Comparison of ENCODE assay signal across 24 cellular contexts in the genomic region with DNA sequence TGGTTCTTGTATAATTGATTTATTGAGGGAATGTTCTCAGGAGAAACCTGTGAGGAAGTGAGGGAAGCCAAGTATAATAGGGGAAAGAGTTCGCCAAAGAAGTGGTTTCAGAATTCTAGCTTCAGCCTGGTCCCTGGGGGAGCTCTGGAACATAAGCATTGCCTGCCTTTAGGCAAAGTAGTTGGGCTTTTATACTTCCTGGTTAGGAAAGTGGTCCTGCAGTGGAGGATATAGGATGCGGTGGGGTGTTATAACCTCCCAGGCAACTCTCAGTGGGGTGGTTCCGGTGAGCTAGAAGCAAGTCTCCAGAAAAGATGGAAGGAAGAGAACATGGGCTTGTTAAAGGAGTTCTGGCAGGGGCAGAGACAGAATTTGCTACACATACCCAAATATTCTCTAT. TPM values are rescaled to one million over a fixed set of nuclear protein-coding genes. Genes with fewer than 3 reads are reported as not detected.
DNase-seq lines count a peak whose midpoint lies in the region; ATAC-seq and TF ChIP-seq lines count a peak whose summit lies in the region.
"Had no signal": no experiment of that assay in that cellular context is flagged by ENCODE, and none has a peak within 500 bp of the region (broad histone marks: within the 10 kb centered on the region; RNA-seq: fewer than 3 reads in every experiment).

No MANE protein-coding gene starts in this region.

- H2BK5ac ChIP-seq in mesenchymal stem cell (ENCODE audit: low read depth, low read length, poor library complexity, severe bottlenecking): no peak overlapping the region

- POLR2A ChIA-PET in HEK293 (lab: Yijun Ruan, JAX): no interaction called here

- CTCF ChIA-PET in HEK293 (lab: Yijun Ruan, JAX): interaction anchor here (0.8 kb wide), 1 partner anchor 9 kb away, joined by 4 read pairs; no protein-coding TSS in a partner anchor

- no peak for TF ChIP-seq EP300 in gastroesophageal sphincter (IDR thresholded peaks at IDR 0.05)

- H3K23ac ChIP-seq in mesenchymal stem cell (ENCODE audit: low read length in 2 of 2): no peak overlapping the region

- no peak overlapping the region for H2BK15ac ChIP-seq in mesenchymal stem cell (ENCODE audit: low read depth, poor library complexity, severe bottlenecking)

- no peaks in the 10 kb centered on the region for H3K9me3 ChIP-seq in HEK293 (ENCODE audit: control insufficient read depth, insufficient read depth, low read depth, low read length)
- no peaks in the 10 kb centered on the region for H3K9me3 ChIP-seq in SK-N-MC (ENCODE audit: low read depth, low read length)
- no peaks in the 10 kb centered on the region for H3K9me3 ChIP-seq in mesenchymal stem cell (ENCODE audit: control insufficient read depth, low read length)
- H3K9me3 ChIP-seq in gastroesophageal sphincter: no peaks in the 10 kb centered on the region
- H3K9me3 ChIP-seq: BE2C, BLaER1 had no signal

- WGBS in mesenchymal stem cell: 100% methylated on average over 2 of the region's 3 CpGs
- 83 to 100% methylated on average over 2 to 3 of the region's 3 CpGs for WGBS in gastroesophageal sphincter (ENCODE audit: low coverage in 1 of 2), 2 donors

- TF ChIP-seq CTCF in HEK293 (tag by site-specific recombination; IDR thresholded peaks at IDR 0.05) (no peak), gastroesophageal sphincter (IDR thresholded peaks at IDR 0.05) (no peak)

- H3K36me3 ChIP-seq in HEK293 (ENCODE audit: control insufficient read depth in 2 of 2, insufficient read depth in 1 of 2, low read length in 2 of 2) (no peaks in the 10 kb centered on the region), SK-N-MC (ENCODE audit: insufficient read depth, low read length) (no peaks in the 10 kb centered on the region), mesenchymal stem cell (ENCODE audit: control insufficient read depth in 1 of 2, insufficient read depth in 2 of 2, low read depth in 1 of 2, low read length in 2 of 2) (no peaks in the 10 kb centered on the region), gastroesophageal sphincter (no peaks in the 10 kb centered on the region)
- H3K36me3 ChIP-seq: BE2C, BLaER1 had no signal

- no peak overlapping the region for H3K27ac ChIP-seq in HEK293 (ENCODE audit: extremely low read depth, low read depth, low read length)
- H3K27ac ChIP-seq in SK-N-MC: peak overlapping the region; percentile 68; the same call in 1 of the 2 replicates
- H3K27ac ChIP-seq in mesenchymal stem cell (ENCODE audit: low read length, poor library complexity, severe bottlenecking): no peak overlapping the region
- no peak overlapping the region for H3K27ac ChIP-seq in gastroesophageal sphincter
- H3K27ac ChIP-seq: BLaER1 had no signal

- no peak overlapping the region for H3K4me3 ChIP-seq in HEK293 (ENCODE audit: low read depth, low read length)
- H3K4me3 ChIP-seq in SK-N-MC: peak overlapping the region; percentile 60
- no peak overlapping the region for H3K4me3 ChIP-seq in mesenchymal stem cell (ENCODE audit: insufficient read depth in 1 of 2, low read depth in 1 of 2, low read length in 2 of 2)
- no peak overlapping the region for H3K4me3 ChIP-seq in gastroesophageal sphincter
- H3K4me3 ChIP-seq: BLaER1, GM12878 had no signal

- H3K9ac ChIP-seq in SK-N-MC (ENCODE audit: insufficient read length) (no peak overlapping the region), mesenchymal stem cell (ENCODE audit: low read length) (no peak overlapping the region)
- H3K9ac ChIP-seq: BLaER1 had no signal

- DNase-seq in SK-N-MC (ENCODE audit: low read depth, low spot score) (peak; percentile 77), mesenchymal stem cell (no peak)
- DNase-seq: 8988T; ACHN; BE2C; C1 segment of cervical spinal cord; CD4-positive, alpha-beta memory T cell; CD4-positive, CD25-positive, alpha-beta regulatory T cell; CD8-positive, alpha-beta memory T cell; COR-L47; DMS 273 treated with DMSO at 0.1 percent for 48 hours; DMS153; DMS53; DMS79; DND-41; EL; GDM1 had no signal

- no peak overlapping the region for H2BK12ac ChIP-seq in mesenchymal stem cell (ENCODE audit: low read length in 2 of 2)

- H2AK5ac ChIP-seq in mesenchymal stem cell (ENCODE audit: low read length, severe bottlenecking): no peak overlapping the region

- H3K27me3 ChIP-seq in mesenchymal stem cell (ENCODE audit: control insufficient read depth in 1 of 2, insufficient read depth in 1 of 2, low read length in 2 of 2) (no peaks in the 10 kb centered on the region), gastroesophageal sphincter (no peaks in the 10 kb centered on the region)
- H3K27me3 ChIP-seq: BE2C, BLaER1 had no signal

- H3K79me1 ChIP-seq in mesenchymal stem cell (replicated peaks; ENCODE audit: low read length, poor library complexity, severe bottlenecking): no peaks in the 10 kb centered on the region

- H3K4me2 ChIP-seq in mesenchymal stem cell (ENCODE audit: low read length, poor library complexity, severe bottlenecking): no peak overlapping the region
- H3K4me2 ChIP-seq: BLaER1 had no signal

- H3K4ac ChIP-seq in mesenchymal stem cell (ENCODE audit: low read depth in 1 of 2, low read length in 2 of 2): no peak overlapping the region

- peak overlapping the region; percentile 19 for H2BK120ac ChIP-seq in mesenchymal stem cell (ENCODE audit: low read depth, low read length)

- H3K18ac ChIP-seq in mesenchymal stem cell (ENCODE audit: low read depth in 1 of 2, low read length in 2 of 2): no peak overlapping the region

- no peak for TF ChIP-seq POLR2A in gastroesophageal sphincter (IDR thresholded peaks at IDR 0.05)

- no peak overlapping the region for H2AFZ ChIP-seq in mesenchymal stem cell (ENCODE audit: low read depth, low read length)

- no peak overlapping the region for H4K8ac ChIP-seq in mesenchymal stem cell (ENCODE audit: low read length)

- ATAC-seq in GM21367 (IDR thresholded peaks at IDR 0.05; ENCODE audit: unreplicated experiment): no peak
- ATAC-seq in HG02759 (IDR thresholded peaks at IDR 0.05; ENCODE audit: unreplicated experiment): no peak
- no peak for ATAC-seq in gastroesophageal sphincter
- ATAC-seq: GM12878 had no signal

- no peak overlapping the region for H3K14ac ChIP-seq in mesenchymal stem cell (ENCODE audit: low read length in 2 of 2)

- H3K4me1 ChIP-seq in HEK293 (ENCODE audit: control insufficient read depth, insufficient read depth, low read length) (peaks cover 3% of the 10 kb centered on the region; the same call in 1 of the 2 replicates), mesenchymal stem cell (ENCODE audit: control insufficient read depth, insufficient read depth, low read depth, low read length) (no peaks in the 10 kb centered on the region), gastroesophageal sphincter (no peaks in the 10 kb centered on the region)
- H3K4me1 ChIP-seq: BE2C, BLaER1 had no signal

- H4K91ac ChIP-seq in mesenchymal stem cell (ENCODE audit: low read length): no peak overlapping the region

TF ChIP-seq in HEK293, 187 proteins besides CTCF, POLR2A, EP300 and RAD21:
- TF ChIP-seq ZNF133 (tag by site-specific recombination; IDR thresholded peaks at IDR 0.05): peak; percentile 39; the same call in 1 of the 2 replicates
- TF ChIP-seq ZNF624 (tag by site-specific recombination; IDR thresholded peaks at IDR 0.05): no peak

RNA-seq across cellular contexts. Expression of a gene that starts 22.7 kb away (rescaled TPM):
- polyA plus RNA-seq in mesenchymal stem cell (2013, experiment 1 of 2): 23.4 TPM
- 22.6 TPM for polyA plus RNA-seq in mesenchymal stem cell (2013, experiment 2 of 2)
- 10 to 100 TPM; 51.5 to 76.0 (median 66.6) TPM for total RNA-seq in gastroesophageal sphincter
- polyA plus RNA-seq: CD14-positive monocyte had no signal
